ENCODE assay signal across 8 cellular contexts in genomic region chr1:172533511-172534116, GRCh38. TPM values are rescaled to one million over a fixed set of nuclear protein-coding genes. Genes with fewer than 3 reads are reported as not detected.
DNase-seq lines count a peak whose midpoint lies in the region; ATAC-seq, FAIRE-seq and TF ChIP-seq lines count a peak whose summit lies in the region.

No MANE protein-coding gene starts in this region.

- H3K27me3 Mint-ChIP-seq in activated T-helper 1 cell treated with anti-CD3 and anti-CD28 coated beads, Interleukin-12 subunit alpha, Interleukin-12 subunit beta, Interleukin-2, Interleukin-4 antibody, amounts not matched to agents 30 ng/mL and 10 ng/mL and 1 ng/mL, durations not matched to agents 14 hours and 24 hours and 36 hours (ENCODE audit: insufficient read depth), result peaks cover 7% of the 10 kb centered on the region

- no peak for TF ChIP-seq CTCF in GM13977 (IDR thresholded peaks at IDR 0.05; ENCODE audit: extremely low read depth, insufficient read depth, missing control alignments)
- TF ChIP-seq CTCF in fibroblast of villous mesenchyme (IDR thresholded peaks at IDR 0.05; ENCODE audit: insufficient read depth, low read depth, low read length), result no peak
- no peak for TF ChIP-seq CTCF in ovary (IDR thresholded peaks at IDR 0.05)
- TF ChIP-seq CTCF in uterus (IDR thresholded peaks at IDR 0.05), result no peak

- in situ Hi-C loops in GM13977 (cut with MboI; ENCODE audit: low pct_unique_long_range_greater_than_20kb, low sequenced_read_pairs, unreplicated experiment), result no loop called here

- TF ChIP-seq EP300 in ovary (IDR thresholded peaks at IDR 0.05), result no peak

- H3K27me3 ChIP-seq in ovary (no peaks in the 10 kb centered on the region), uterus (no peaks in the 10 kb centered on the region)

- H3K27ac Mint-ChIP-seq in activated T-helper 1 cell treated with anti-CD3 and anti-CD28 coated beads, Interleukin-12 subunit alpha, Interleukin-12 subunit beta, Interleukin-2, Interleukin-4 antibody, amounts not matched to agents 30 ng/mL and 10 ng/mL and 1 ng/mL, durations not matched to agents 14 hours and 24 hours and 36 hours, result peak overlapping the region; percentile 95

- no peak for TF ChIP-seq POLR2A in ovary (IDR thresholded peaks at IDR 0.05)
- no peak for TF ChIP-seq POLR2A in uterus (IDR thresholded peaks at IDR 0.05)

- H3K4me1 ChIP-seq in ovary (ENCODE audit: insufficient read depth), result peaks cover 4% of the 10 kb centered on the region
- H3K4me1 ChIP-seq in uterus, result no peaks in the 10 kb centered on the region

- DNase-seq in GM13977 (ENCODE audit: low spot score) (peak; percentile 7), NCI-H526 treated with DMSO at 0.1 percent for 48 hours (lab: John Stamatoyannopoulos, UW) (peak; percentile 80), fibroblast of villous mesenchyme (ENCODE audit: low read depth) (peak; percentile 50), ovary (peak; percentile 25 to 40 (median 36)), uterus (peak in 1 of 2 donors; percentile 31), GM19239 (ENCODE audit: insufficient read length, low spot score) (no peak)
- peak; percentile 37 for DNase-seq in activated T-helper 1 cell treated with anti-CD3 and anti-CD28 coated beads, Interleukin-12 subunit alpha, Interleukin-12 subunit beta, Interleukin-2, Interleukin-4 antibody, amounts not matched to agents 30 ng/mL and 10 ng/mL and 1 ng/mL, durations not matched to agents 14 hours and 24 hours and 36 hours (ENCODE audit: low spot score)

- 0 to 1% (median 0%) methylated on average over 23 of the region's 23 CpGs for WGBS in ovary, 3 donors

- H3K27ac ChIP-seq in ovary (peak overlapping the region; percentile 82 to 95), uterus (peak overlapping the region; percentile 95 to 100)

- intact Hi-C loops in activated T-helper 1 cell treated with anti-CD3 and anti-CD28 coated beads, Interleukin-12 subunit alpha, Interleukin-12 subunit beta, Interleukin-2, Interleukin-4 antibody, amounts not matched to agents 30 ng/mL and 10 ng/mL and 1 ng/mL, durations not matched to agents 14 hours and 24 hours and 36 hours (cut with micrococcal nuclease), result loop anchor here (1.0 to 10.0 kb wide), 11 partner anchors 8 to 1624 kb away; partner anchors contain the start of genes CENPL, DARS2, PRDX6 and PRRC2C
- intact Hi-C loops in ovary (cut with DNase I) (no loop called here), uterus (cut with DNase I; ENCODE audit: low total_unique reads) (loop anchor here (5.0 kb wide), 1 partner anchor 751 kb away; the partner anchor contains the start of gene METTL13)

- no peak for FAIRE-seq in GM19239 (lab: Jason Lieb, UNC)

- H3K9me3 ChIP-seq in ovary (no peaks in the 10 kb centered on the region), uterus (no peaks in the 10 kb centered on the region)

- peaks cover 17% of the 10 kb centered on the region for H3K36me3 Mint-ChIP-seq in activated T-helper 1 cell treated with anti-CD3 and anti-CD28 coated beads, Interleukin-12 subunit alpha, Interleukin-12 subunit beta, Interleukin-2, Interleukin-4 antibody, amounts not matched to agents 30 ng/mL and 10 ng/mL and 1 ng/mL, durations not matched to agents 14 hours and 24 hours and 36 hours (ENCODE audit: low read depth)

- ATAC-seq in HG02588 (IDR thresholded peaks at IDR 0.05; ENCODE audit: unreplicated experiment), result peak; percentile 16

- peaks cover 51% of the 10 kb centered on the region for H3K4me1 Mint-ChIP-seq in activated T-helper 1 cell treated with anti-CD3 and anti-CD28 coated beads, Interleukin-12 subunit alpha, Interleukin-12 subunit beta, Interleukin-2, Interleukin-4 antibody, amounts not matched to agents 30 ng/mL and 10 ng/mL and 1 ng/mL, durations not matched to agents 14 hours and 24 hours and 36 hours (ENCODE audit: low read depth)

- H3K36me3 ChIP-seq in ovary (no peaks in the 10 kb centered on the region), uterus (no peaks in the 10 kb centered on the region)

- no peaks in the 10 kb centered on the region for H3K9me3 Mint-ChIP-seq in activated T-helper 1 cell treated with anti-CD3 and anti-CD28 coated beads, Interleukin-12 subunit alpha, Interleukin-12 subunit beta, Interleukin-2, Interleukin-4 antibody, amounts not matched to agents 30 ng/mL and 10 ng/mL and 1 ng/mL, durations not matched to agents 14 hours and 24 hours and 36 hours

- peak overlapping the region; percentile 94 for H3K4me3 ChIP-seq in fibroblast of villous mesenchyme (ENCODE audit: low read depth, low read length)
- H3K4me3 ChIP-seq in ovary, result peak overlapping the region; percentile 98
- peak overlapping the region; percentile 95 to 99 for H3K4me3 ChIP-seq in uterus

- peak overlapping the region; percentile 98 for H3K4me3 Mint-ChIP-seq in activated T-helper 1 cell treated with anti-CD3 and anti-CD28 coated beads, Interleukin-12 subunit alpha, Interleukin-12 subunit beta, Interleukin-2, Interleukin-4 antibody, amounts not matched to agents 30 ng/mL and 10 ng/mL and 1 ng/mL, durations not matched to agents 14 hours and 24 hours and 36 hours

RNA-seq across cellular contexts. Expression of gene SUCO, which starts 0.7 kb away (rescaled TPM):
- total RNA-seq in activated T-helper 1 cell treated with anti-CD3 and anti-CD28 coated beads, Interleukin-12 subunit alpha, Interleukin-12 subunit beta, Interleukin-2, Interleukin-4 antibody, amounts not matched to agents 30 ng/mL and 10 ng/mL and 1 ng/mL, durations not matched to agents 14 hours and 24 hours and 36 hours, result 39.3 and 40.4 TPM in 2 replicates
- total RNA-seq in fibroblast of villous mesenchyme, result 38.7 and 56.1 TPM in 2 replicates
- total RNA-seq in ovary, result 10 to 100 TPM; 51.5 to 68.1 (median 59.6) TPM
- 10 to 100 TPM; 14.0 to 20.2 TPM for polyA plus RNA-seq in ovary
- 100 to 1,000 TPM in 2 of 4 donors, 10 to 100 TPM in 2; 39.7 to 129 (median 93.9) TPM for total RNA-seq in uterus

Comparison
In these comparisons a context has a peak if more than half of its experiments do, and no peak if none do; other contexts are left out.
1. intact Hi-C loops: an anchor here in activated T-helper 1 cell treated with anti-CD3 and anti-CD28 coated beads, Interleukin-12 subunit alpha, Interleukin-12 subunit beta, Interleukin-2, Interleukin-4 antibody, amounts not matched to agents 30 ng/mL and 10 ng/mL and 1 ng/mL, durations not matched to agents 14 hours and 24 hours and 36 hours (1.0 to 10.0 kb wide) and uterus (5.0 kb wide); none called in ovary.